ENCODE assay signal across 1 cellular context in the genomic region with DNA sequence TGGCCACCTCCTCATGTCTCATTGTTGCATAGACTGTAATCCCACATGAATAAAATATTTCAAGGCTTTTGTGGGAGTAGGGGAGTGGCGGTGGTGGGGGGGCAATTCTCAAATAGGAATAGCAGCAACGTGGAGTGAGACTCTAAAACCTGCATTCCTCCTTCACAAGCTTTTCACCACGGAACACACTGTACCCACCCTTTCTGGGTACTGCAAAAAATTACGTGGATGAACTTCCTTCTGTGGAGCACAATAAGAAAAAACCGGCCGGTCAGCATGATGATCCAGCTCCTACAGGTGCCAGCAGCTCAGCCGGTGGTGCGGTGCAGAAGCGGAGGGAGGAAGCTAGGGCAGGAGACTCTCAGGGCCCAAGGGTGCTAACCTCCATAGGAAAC.
TF ChIP-seq lines count a peak whose summit lies in the region.

No MANE protein-coding gene starts in this region.

TF ChIP-seq in H1, 55 proteins besides CTCF, POLR2A, EP300 and RAD21 (continued from another document):
- TF ChIP-seq TEAD4 (IDR thresholded peaks at IDR 0.05; ENCODE audit: low read depth, low read length) = no peak
- TF ChIP-seq CREB1 (IDR thresholded peaks at IDR 0.05) = no peak
- TF ChIP-seq TBP (IDR thresholded peaks at IDR 0.05; ENCODE audit: low read depth, low read length) = no peak
- TF ChIP-seq SUZ12 (IDR thresholded peaks at IDR 0.05; ENCODE audit: low read length) = no peak
- no peak for TF ChIP-seq POLR2AphosphoS5 (IDR thresholded peaks at IDR 0.05; ENCODE audit: low read depth, low read length)
